22 cellular contexts compared by ENCODE assay signal in the genomic region with DNA sequence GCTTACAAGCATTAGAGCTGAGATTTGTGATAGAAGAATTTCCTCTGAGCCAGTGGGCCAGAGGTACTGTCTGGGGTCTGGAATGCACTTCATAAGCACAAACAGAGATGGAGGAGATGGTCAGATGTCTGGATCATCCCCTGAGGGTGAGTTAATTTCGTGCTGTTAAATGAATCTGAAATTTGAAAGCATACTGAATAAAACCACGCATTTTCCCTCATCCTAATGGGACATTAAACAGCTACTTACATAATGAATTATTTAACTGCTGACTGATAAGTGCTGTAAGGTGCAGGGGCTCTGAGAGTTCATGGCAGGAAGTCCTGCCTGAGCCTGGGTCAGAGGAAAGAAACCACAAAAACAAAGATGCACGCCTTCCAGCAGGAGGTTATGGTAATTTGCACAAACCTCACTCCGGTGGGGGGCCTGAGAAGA.
DNase-seq lines count a peak whose midpoint lies in the region; ATAC-seq, FAIRE-seq and TF ChIP-seq lines count a peak whose summit lies in the region.
"Had no signal": no experiment of that assay in that cellular context is flagged by ENCODE, and none has a peak within 500 bp of the region (broad histone marks: within the 10 kb centered on the region; RNA-seq: fewer than 3 reads in every experiment).

No MANE protein-coding gene starts in this region.

- no peaks in the 10 kb centered on the region for H3K27me3 ChIP-seq in small intestine (ENCODE audit: control insufficient read depth in 2 of 2, insufficient read depth in 2 of 2, low read length in 2 of 2)
- no peaks in the 10 kb centered on the region for H3K27me3 ChIP-seq in A673 (replicated peaks; ENCODE audit: insufficient read depth, low read depth, low read length, poor library complexity)
- H3K27me3 ChIP-seq: adrenal gland had no signal

- H3K9me3 Mint-ChIP-seq in activated CD4-positive, alpha-beta T cell treated with anti-CD3 and anti-CD28 coated beads for 36 hours (ENCODE audit: low read depth) = no peaks in the 10 kb centered on the region
- peaks cover 3% of the 10 kb centered on the region for H3K9me3 Mint-ChIP-seq in activated CD4-positive, alpha-beta T cell treated with anti-CD3 and anti-CD28 coated beads, Interleukin-2, amount 10 ng/mL, durations not matched to agents 24 days and 14 days
- H3K9me3 Mint-ChIP-seq in effector memory CD8-positive, alpha-beta T cell = no peaks in the 10 kb centered on the region

- H3K9me3 ChIP-seq in small intestine (ENCODE audit: control insufficient read depth, low read depth) (no peaks in the 10 kb centered on the region), A673 (ENCODE audit: low read depth, low read length, poor library complexity, severe bottlenecking) (peaks cover 3% of the 10 kb centered on the region)
- H3K9me3 ChIP-seq: A549, adrenal gland, lower lobe of right lung, suprapubic skin had no signal

- no TSS peak for BruUV-seq in A673 (replicated peaks; lab: Mats Ljungman, UMichigan)

- WGBS in small intestine, 3 donors = 14 to 21% (median 17%) methylated on average over 4 of the region's 4 CpGs

- H3K27ac ChIP-seq in small intestine (ENCODE audit: low read depth in 1 of 2, low read length in 1 of 2) (no peak overlapping the region), A673 (ENCODE audit: low read depth, low read length, poor library complexity, severe bottlenecking) (no peak overlapping the region)
- H3K27ac ChIP-seq: A549, adrenal gland, lower lobe of right lung, suprapubic skin had no signal

- TF ChIP-seq CTCF in A673 (conservative IDR thresholded peaks at IDR 0.05; ENCODE audit: low read depth, low read length) = no peak

- H3K4me3 Mint-ChIP-seq in activated CD4-positive, alpha-beta T cell treated with anti-CD3 and anti-CD28 coated beads for 36 hours = no peak overlapping the region
- no peak overlapping the region for H3K4me3 Mint-ChIP-seq in activated CD4-positive, alpha-beta T cell treated with anti-CD3 and anti-CD28 coated beads, Interleukin-2, amount 10 ng/mL, durations not matched to agents 24 days and 14 days
- peak overlapping the region in 1 of 2 donors; percentile 36 for H3K4me3 Mint-ChIP-seq in effector memory CD8-positive, alpha-beta T cell
- H3K4me3 Mint-ChIP-seq: B cell, brain had no signal

- FAIRE-seq in small intestine (lab: Jason Lieb, UNC) = no peak
- FAIRE-seq: A549, GM19239, urothelium cell line had no signal

- peaks cover 15% of the 10 kb centered on the region for H3K4me1 Mint-ChIP-seq in activated CD4-positive, alpha-beta T cell treated with anti-CD3 and anti-CD28 coated beads for 36 hours
- H3K4me1 Mint-ChIP-seq in activated CD4-positive, alpha-beta T cell treated with anti-CD3 and anti-CD28 coated beads, Interleukin-2, amount 10 ng/mL, durations not matched to agents 24 days and 14 days = peaks cover 3% of the 10 kb centered on the region
- peaks cover 15 to 19% of the 10 kb centered on the region in 2 donors for H3K4me1 Mint-ChIP-seq in effector memory CD8-positive, alpha-beta T cell (ENCODE audit: low read depth in 2 of 2)
- H3K4me1 Mint-ChIP-seq: B cell had no signal

- no peaks in the 10 kb centered on the region for H3K36me3 Mint-ChIP-seq in activated CD4-positive, alpha-beta T cell treated with anti-CD3 and anti-CD28 coated beads for 36 hours (ENCODE audit: low read depth)
- no peaks in the 10 kb centered on the region for H3K36me3 Mint-ChIP-seq in activated CD4-positive, alpha-beta T cell treated with anti-CD3 and anti-CD28 coated beads, Interleukin-2, amount 10 ng/mL, durations not matched to agents 24 days and 14 days (ENCODE audit: low read depth)
- H3K36me3 Mint-ChIP-seq in effector memory CD8-positive, alpha-beta T cell (ENCODE audit: insufficient read depth) = peaks cover 10% of the 10 kb centered on the region
- H3K36me3 Mint-ChIP-seq: brain had no signal

- H3K4me1 ChIP-seq in small intestine (ENCODE audit: control insufficient read depth in 2 of 2, insufficient read depth in 1 of 2, low read depth in 1 of 2, low read length in 1 of 2) (no peaks in the 10 kb centered on the region), A673 (ENCODE audit: insufficient read depth, low read length, poor library complexity, severe bottlenecking) (no peaks in the 10 kb centered on the region)
- H3K4me1 ChIP-seq: A549, adrenal gland, lower lobe of right lung had no signal

- ATAC-seq in activated CD4-positive, alpha-beta T cell treated with anti-CD3 and anti-CD28 coated beads for 36 hours = peak; percentile 44
- peak; percentile 71 for ATAC-seq in effector memory CD8-positive, alpha-beta T cell (replicated peaks)
- ATAC-seq: A549, HCT116, lower lobe of right lung had no signal

- intact Hi-C loops in activated CD4-positive, alpha-beta T cell treated with anti-CD3 and anti-CD28 coated beads for 36 hours (cut with DNase I, micrococcal nuclease) = no loop called here
- intact Hi-C loops in activated CD4-positive, alpha-beta T cell treated with anti-CD3 and anti-CD28 coated beads, Interleukin-2, amount 10 ng/mL, durations not matched to agents 24 days and 14 days (cut with micrococcal nuclease) = no loop called here
- intact Hi-C loops in A673 (cut with micrococcal nuclease; ENCODE audit: unreplicated experiment) = no loop called here

- POLR2A ChIA-PET in activated CD4-positive, alpha-beta T cell treated with anti-CD3 and anti-CD28 coated beads for 36 hours (lab: Charles Lee) = no interaction called here
- POLR2A ChIA-PET in A673 (lab: Charles Lee; ENCODE audit: low non-redundant PET) = no interaction called here

- CTCF ChIA-PET in activated CD4-positive, alpha-beta T cell treated with anti-CD3 and anti-CD28 coated beads for 36 hours (lab: Charles Lee) = interaction anchor here (0.6 kb wide), 2 partner anchors 425 to 974 kb away, joined by 3 read pairs; no protein-coding TSS in a partner anchor
- CTCF ChIA-PET in A673 (lab: Charles Lee) = no interaction called here

- H3K4me3 ChIP-seq in small intestine (ENCODE audit: low read depth in 1 of 2, low read length in 2 of 2) (no peak overlapping the region), A673 (ENCODE audit: low read depth, low read length, poor library complexity, severe bottlenecking) (no peak overlapping the region)
- H3K4me3 ChIP-seq: A549, adrenal gland, lower lobe of right lung, suprapubic skin had no signal

- no peak overlapping the region for H3K27ac Mint-ChIP-seq in activated CD4-positive, alpha-beta T cell treated with anti-CD3 and anti-CD28 coated beads for 36 hours
- H3K27ac Mint-ChIP-seq in activated CD4-positive, alpha-beta T cell treated with anti-CD3 and anti-CD28 coated beads, Interleukin-2, amount 10 ng/mL, durations not matched to agents 24 days and 14 days = no peak overlapping the region
- peak overlapping the region; percentile 41 to 73 for H3K27ac Mint-ChIP-seq in effector memory CD8-positive, alpha-beta T cell
- H3K27ac Mint-ChIP-seq: B cell had no signal

- peaks cover 20% of the 10 kb centered on the region for H3K27me3 Mint-ChIP-seq in activated CD4-positive, alpha-beta T cell treated with anti-CD3 and anti-CD28 coated beads for 36 hours
- no peaks in the 10 kb centered on the region for H3K27me3 Mint-ChIP-seq in activated CD4-positive, alpha-beta T cell treated with anti-CD3 and anti-CD28 coated beads, Interleukin-2, amount 10 ng/mL, durations not matched to agents 24 days and 14 days
- H3K27me3 Mint-ChIP-seq in effector memory CD8-positive, alpha-beta T cell = peaks cover 21 to 38% of the 10 kb centered on the region in 2 donors

- no peak for DNase-seq in activated CD4-positive, alpha-beta T cell treated with anti-CD3 and anti-CD28 coated beads for 36 hours
- DNase-seq in activated CD4-positive, alpha-beta T cell treated with anti-CD3 and anti-CD28 coated beads, Interleukin-2, amount 10 ng/mL, durations not matched to agents 24 days and 14 days = no peak
- peak; percentile 20 for DNase-seq in NOMO-1 treated with dmso at 0.1 percent for 144 hours (lab: John Stamatoyannopoulos, UW; ENCODE audit: unreplicated experiment)
- no peak for DNase-seq in effector memory CD8-positive, alpha-beta T cell
- peak; percentile 4 for DNase-seq in small intestine
- DNase-seq in germinal center (ENCODE audit: low spot score) = no peak
- no peak for DNase-seq in medulla oblongata (ENCODE audit: extremely low spot score)
- DNase-seq in A673 (ENCODE audit: low spot score) = no peak
- DNase-seq: activated effector memory CD4-positive, alpha-beta T cell treated with Interleukin-2 at 50 U/mL for 16 hours; EL; kidney glomerular epithelial cell; lower lobe of right lung; NCI-H2081; NCI-H226 had no signal

- H3K36me3 ChIP-seq in small intestine (ENCODE audit: control insufficient read depth in 2 of 2, insufficient read depth in 2 of 2, low read length in 2 of 2) (no peaks in the 10 kb centered on the region), A673 (ENCODE audit: insufficient read depth, low read length, poor library complexity, severe bottlenecking) (no peaks in the 10 kb centered on the region)
- H3K36me3 ChIP-seq: adrenal gland, lower lobe of right lung, suprapubic skin had no signal

Comparison
In these comparisons a context has a peak if more than half of its experiments do, and no peak if none do; other contexts are left out.
1. DNase-seq: peak in NOMO-1 treated with dmso at 0.1 percent for 144 hours (single experiment) and small intestine (single experiment); none in activated CD4-positive, alpha-beta T cell treated with anti-CD3 and anti-CD28 coated beads for 36 hours (single experiment), activated CD4-positive, alpha-beta T cell treated with anti-CD3 and anti-CD28 coated beads, Interleukin-2, amount 10 ng/mL, durations not matched to agents 24 days and 14 days (single experiment), effector memory CD8-positive, alpha-beta T cell (0 of 3), germinal center (single experiment), medulla oblongata (single experiment) and A673 (single experiment).
2. H3K27ac Mint-ChIP-seq: peak in effector memory CD8-positive, alpha-beta T cell (2 of 2); none in activated CD4-positive, alpha-beta T cell treated with anti-CD3 and anti-CD28 coated beads for 36 hours (single experiment) and activated CD4-positive, alpha-beta T cell treated with anti-CD3 and anti-CD28 coated beads, Interleukin-2, amount 10 ng/mL, durations not matched to agents 24 days and 14 days (single experiment).